ENCODE assay signal across 24 cellular contexts in the genomic region with DNA sequence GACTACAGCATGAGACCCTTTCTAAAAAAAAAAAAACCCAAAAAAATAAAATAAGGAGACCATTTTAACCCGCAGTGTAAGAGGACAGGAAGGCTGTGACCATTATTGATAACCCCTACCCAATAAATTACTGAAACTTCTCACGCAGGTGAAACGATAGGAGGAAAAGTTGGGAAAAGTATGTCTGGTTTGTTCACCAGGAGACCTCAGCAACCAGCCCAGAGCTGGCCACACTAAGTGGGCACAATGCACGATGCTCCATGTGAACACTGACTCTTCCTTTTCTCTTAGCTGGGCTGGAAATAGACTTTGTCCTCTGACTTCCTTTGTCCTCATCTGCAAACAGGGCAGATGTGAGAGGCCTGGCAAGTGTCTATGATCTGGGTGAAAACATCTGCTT.
DNase-seq lines count a peak whose midpoint lies in the region; ATAC-seq, FAIRE-seq and TF ChIP-seq lines count a peak whose summit lies in the region.
"Had no signal": no experiment of that assay in that cellular context is flagged by ENCODE, and none has a peak within 500 bp of the region (broad histone marks: within the 10 kb centered on the region; RNA-seq: fewer than 3 reads in every experiment).

No MANE protein-coding gene starts in this region.

- intact Hi-C loops in left ventricle myocardium inferior (cut with micrococcal nuclease) = no loop called here

- ATAC-seq in HG03108 (IDR thresholded peaks at IDR 0.05; ENCODE audit: unreplicated experiment) (no peak), GM21447 (IDR thresholded peaks at IDR 0.05; ENCODE audit: unreplicated experiment) (no peak), HG03521 (IDR thresholded peaks at IDR 0.05; ENCODE audit: unreplicated experiment) (no peak)
- ATAC-seq: A549; CD8-positive, alpha-beta T cell had no signal

- no peak for TF ChIP-seq CTCF in bronchial epithelial cell (IDR thresholded peaks at IDR 0.05; ENCODE audit: insufficient read depth, low read length, severe bottlenecking)
- TF ChIP-seq CTCF in mesothelial cell of epicardium (IDR thresholded peaks at IDR 0.05; ENCODE audit: unreplicated experiment) = no peak
- no peak for TF ChIP-seq CTCF in neural crest cell (conservative IDR thresholded peaks at IDR 0.05)
- no peak for TF ChIP-seq CTCF in left ventricle myocardium inferior (IDR thresholded peaks at IDR 0.05; ENCODE audit: borderline replicate concordance)

- H3K4me3 ChIP-seq in bronchial epithelial cell (ENCODE audit: low read depth, low read length) = no peak overlapping the region
- H3K4me3 ChIP-seq in left ventricle myocardium inferior = no peak overlapping the region
- H3K4me3 ChIP-seq: A549; BLaER1 treated with 17β-estradiol and CSF1 and Interleukin-3, amounts not matched to agents 10 nM and 100 nM had no signal

- H3K27ac Mint-ChIP-seq in mesothelial cell of epicardium (peak overlapping the region; percentile 93), neural crest cell (ENCODE audit: unreplicated experiment) (peak overlapping the region; percentile 21)
- H3K27ac Mint-ChIP-seq: B cell; CD4-positive, alpha-beta T cell; CD8-positive, alpha-beta T cell had no signal

- no peak overlapping the region for H3K27ac ChIP-seq in left ventricle myocardium inferior (replicated peaks)
- H3K27ac ChIP-seq: A549; BLaER1 treated with 17β-estradiol and CSF1 and Interleukin-3, amounts not matched to agents 10 nM and 100 nM; C4-2B had no signal

- peaks cover 51% of the 10 kb centered on the region for H3K4me1 Mint-ChIP-seq in mesothelial cell of epicardium
- peaks cover 45% of the 10 kb centered on the region for H3K4me1 Mint-ChIP-seq in neural crest cell
- H3K4me1 Mint-ChIP-seq: B cell had no signal

- H3K36me3 Mint-ChIP-seq in mesothelial cell of epicardium (no peaks in the 10 kb centered on the region), neural crest cell (ENCODE audit: low read depth) (no peaks in the 10 kb centered on the region)
- H3K36me3 Mint-ChIP-seq: CD8-positive, alpha-beta T cell had no signal

- H3K9me3 ChIP-seq in left ventricle myocardium inferior (replicated peaks) = no peaks in the 10 kb centered on the region
- H3K9me3 ChIP-seq: A549; BLaER1 treated with 17β-estradiol and CSF1 and Interleukin-3, amounts not matched to agents 10 nM and 100 nM; Caco-2 had no signal

- H3K27me3 Mint-ChIP-seq in mesothelial cell of epicardium (ENCODE audit: low read depth) (no peaks in the 10 kb centered on the region), neural crest cell (ENCODE audit: low read depth) (no peaks in the 10 kb centered on the region)
- H3K27me3 Mint-ChIP-seq: CD4-positive, alpha-beta T cell had no signal

- FAIRE-seq in bronchial epithelial cell (lab: Jason Lieb, UNC) = peak; percentile 55
- FAIRE-seq: A549, D721Med, G401.6, GM12891, GM19239 had no signal

- H3K27me3 ChIP-seq in bronchial epithelial cell (ENCODE audit: control insufficient read depth, insufficient read depth, low read length) = peaks cover 1% of the 10 kb centered on the region
- H3K27me3 ChIP-seq in left ventricle myocardium inferior (ENCODE audit: low read depth) = no peaks in the 10 kb centered on the region
- H3K27me3 ChIP-seq: BLaER1 treated with 17β-estradiol and CSF1 and Interleukin-3, amounts not matched to agents 10 nM and 100 nM had no signal

- H3K9me3 Mint-ChIP-seq in mesothelial cell of epicardium = peaks cover 3% of the 10 kb centered on the region
- peaks cover 11% of the 10 kb centered on the region for H3K9me3 Mint-ChIP-seq in neural crest cell
- H3K9me3 Mint-ChIP-seq: CD4-positive, alpha-beta T cell; CD8-positive, alpha-beta T cell had no signal

- no peaks in the 10 kb centered on the region for H3K36me3 ChIP-seq in bronchial epithelial cell (ENCODE audit: control insufficient read depth, insufficient read depth, low read length)
- H3K36me3 ChIP-seq in left ventricle myocardium inferior = no peaks in the 10 kb centered on the region
- H3K36me3 ChIP-seq: BLaER1 treated with 17β-estradiol and CSF1 and Interleukin-3, amounts not matched to agents 10 nM and 100 nM had no signal

- H3K4me3 Mint-ChIP-seq in mesothelial cell of epicardium (no peak overlapping the region), neural crest cell (no peak overlapping the region)
- H3K4me3 Mint-ChIP-seq: B cell; CD4-positive, alpha-beta T cell; CD8-positive, alpha-beta T cell had no signal

- DNase-seq in SK-N-DZ (ENCODE audit: low spot score) (peak; percentile 95), bronchial epithelial cell (ENCODE audit: low read depth) (no peak), mesothelial cell of epicardium (ENCODE audit: low spot score in 2 of 2, unreplicated experiment in 2 of 2) (no peak), neural crest cell (ENCODE audit: low read depth, low spot score) (no peak), left ventricle myocardium inferior (no peak)
- DNase-seq: 8988T; AML-193; Caco-2; Calu3; CD4-positive, alpha-beta T cell; CD8-positive, alpha-beta T cell; DMS79 treated with DMSO at 0.1 percent for 48 hours; GF-D8 had no signal

- peaks cover 20% of the 10 kb centered on the region for H3K4me1 ChIP-seq in left ventricle myocardium inferior
- H3K4me1 ChIP-seq: A549 had no signal
